12 cellular contexts compared by ENCODE assay signal in genomic region chr12:638948-639557, GRCh38. TPM values are rescaled to one million over a fixed set of nuclear protein-coding genes. Genes with fewer than 3 reads are reported as not detected.
A peak's percentile ranks its signal among the peaks of the same experiment; 100 is the strongest.
DNase-seq lines count a peak whose midpoint lies in the region; ATAC-seq and TF ChIP-seq lines count a peak whose summit lies in the region.
"Had no signal": no experiment of that assay in that cellular context is flagged by ENCODE, and none has a peak within 500 bp of the region (broad histone marks: within the 10 kb centered on the region; RNA-seq: fewer than 3 reads in every experiment).

No MANE protein-coding gene starts in this region.

- H2AFZ ChIP-seq in MM.1S (ENCODE audit: low read length): no peak overlapping the region

- H3K9me3 Mint-ChIP-seq in CD8-positive, alpha-beta T cell: no peaks in the 10 kb centered on the region
- H3K9me3 Mint-ChIP-seq in activated B cell treated with CpG ODN at 0.5 μM for 24 hours: no peaks in the 10 kb centered on the region
- no peaks in the 10 kb centered on the region for H3K9me3 Mint-ChIP-seq in memory B cell

- TF ChIP-seq CTCF in CD8-positive, alpha-beta T cell (IDR thresholded peaks at IDR 0.05): no peak
- no peak for TF ChIP-seq CTCF in activated B cell treated with CpG ODN at 0.5 μM for 24 hours (IDR thresholded peaks at IDR 0.05)
- TF ChIP-seq CTCF in MM.1S (IDR thresholded peaks at IDR 0.05; ENCODE audit: low read length): no peak
- TF ChIP-seq CTCF in GM10248 (IDR thresholded peaks at IDR 0.05; ENCODE audit: control extremely low read depth, extremely low read depth, low read depth, missing control alignments): no peak

- H4K20me1 ChIP-seq in MM.1S (ENCODE audit: insufficient read depth, low read length): no peaks in the 10 kb centered on the region

- peak overlapping the region; percentile 24 for H3K27ac ChIP-seq in CD8-positive, alpha-beta T cell (ENCODE audit: low read depth, low read length)
- no peak overlapping the region for H3K27ac ChIP-seq in MM.1S (ENCODE audit: low read length)
- H3K27ac ChIP-seq: tibial artery had no signal

- POLR2A ChIA-PET in CD8-positive, alpha-beta T cell (lab: Charles Lee): no interaction called here
- POLR2A ChIA-PET in activated B cell treated with CpG ODN at 0.5 μM for 24 hours (lab: Charles Lee) (interaction anchor here (0.5 to 1.0 kb wide), 2 partner anchors 20 to 175 kb away, joined by 3 to 4 read pairs; no protein-coding TSS in a partner anchor), GM10248 (lab: Yijun Ruan, JAX) (interaction anchor here (0.6 kb wide), 1 partner anchor 39 kb away, joined by 5 read pairs; no protein-coding TSS in a partner anchor)

- H3K4me2 ChIP-seq in MM.1S (ENCODE audit: low read depth, low read length): no peak overlapping the region

- no peaks in the 10 kb centered on the region for H3K9me3 ChIP-seq in CD8-positive, alpha-beta T cell (ENCODE audit: low read length)
- no peaks in the 10 kb centered on the region for H3K9me3 ChIP-seq in MM.1S (replicated peaks; ENCODE audit: insufficient read depth, low read length)
- no peaks in the 10 kb centered on the region for H3K9me3 ChIP-seq in HAP-1
- H3K9me3 ChIP-seq: tibial artery had no signal

- in situ Hi-C loops in HAP-1 (cut with MboI; ENCODE audit: low sequenced_read_pairs): no loop called here

- H3K27ac Mint-ChIP-seq in CD8-positive, alpha-beta T cell: peak overlapping the region; percentile 86
- peak overlapping the region; percentile 82 for H3K27ac Mint-ChIP-seq in activated B cell treated with CpG ODN at 0.5 μM for 24 hours
- peak overlapping the region; percentile 91 for H3K27ac Mint-ChIP-seq in memory B cell

- no peak overlapping the region for H3K4me3 ChIP-seq in CD8-positive, alpha-beta T cell (ENCODE audit: low read depth, low read length)
- H3K4me3 ChIP-seq in MM.1S (ENCODE audit: low read length) (no peak overlapping the region), HAP-1 (no peak overlapping the region)
- H3K4me3 ChIP-seq: tibial artery had no signal

- peaks cover 6% of the 10 kb centered on the region for H3F3A ChIP-seq in MM.1S (ENCODE audit: insufficient read depth, low read length)

- H3K27me3 Mint-ChIP-seq in CD8-positive, alpha-beta T cell (ENCODE audit: low read depth): no peaks in the 10 kb centered on the region
- H3K27me3 Mint-ChIP-seq in activated B cell treated with CpG ODN at 0.5 μM for 24 hours: no peaks in the 10 kb centered on the region
- no peaks in the 10 kb centered on the region for H3K27me3 Mint-ChIP-seq in memory B cell

- H3K36me3 ChIP-seq in CD8-positive, alpha-beta T cell (ENCODE audit: insufficient read depth, low read length): no peaks in the 10 kb centered on the region
- H3K36me3 ChIP-seq in MM.1S (replicated peaks; ENCODE audit: insufficient read depth, low read length) (no peaks in the 10 kb centered on the region), HAP-1 (replicated peaks) (no peaks in the 10 kb centered on the region)
- H3K36me3 ChIP-seq: tibial artery had no signal

- no peaks in the 10 kb centered on the region for H3K27me3 ChIP-seq in CD8-positive, alpha-beta T cell (ENCODE audit: insufficient read depth, low read length)
- H3K27me3 ChIP-seq in MM.1S (replicated peaks; ENCODE audit: insufficient read depth, low read length) (no peaks in the 10 kb centered on the region), HAP-1 (ENCODE audit: low read depth) (no peaks in the 10 kb centered on the region)
- H3K27me3 ChIP-seq: tibial artery had no signal

- H3K9me2 ChIP-seq in MM.1S (replicated peaks; ENCODE audit: insufficient read depth, low read length): no peaks in the 10 kb centered on the region

- H3K9ac ChIP-seq in MM.1S (ENCODE audit: low read length): no peak overlapping the region

- no peak overlapping the region for H3K4me3 Mint-ChIP-seq in CD8-positive, alpha-beta T cell
- H3K4me3 Mint-ChIP-seq in activated B cell treated with CpG ODN at 0.5 μM for 24 hours: no peak overlapping the region
- no peak overlapping the region for H3K4me3 Mint-ChIP-seq in memory B cell

- H3K79me2 ChIP-seq in MM.1S (ENCODE audit: low read length): no peaks in the 10 kb centered on the region

- ATAC-seq in CD8-positive, alpha-beta T cell: peak; percentile 8
- ATAC-seq in activated B cell treated with CpG ODN at 0.5 μM for 24 hours (ENCODE audit: low read depth) (no peak), memory B cell (ENCODE audit: low read depth) (peak; percentile 21)

- H3K4me1 ChIP-seq in CD8-positive, alpha-beta T cell (ENCODE audit: insufficient read depth, low read length): peaks cover 33% of the 10 kb centered on the region
- peaks cover 6% of the 10 kb centered on the region; the same call in 1 of the 2 replicates for H3K4me1 ChIP-seq in MM.1S (ENCODE audit: low read length)
- H3K4me1 ChIP-seq in HAP-1: peaks cover 12% of the 10 kb centered on the region

- peaks cover 45% of the 10 kb centered on the region for H3K4me1 Mint-ChIP-seq in CD8-positive, alpha-beta T cell (ENCODE audit: low read depth)
- H3K4me1 Mint-ChIP-seq in activated B cell treated with CpG ODN at 0.5 μM for 24 hours: peaks cover 53% of the 10 kb centered on the region
- peaks cover 37% of the 10 kb centered on the region for H3K4me1 Mint-ChIP-seq in memory B cell

- peak; percentile 55 to 65 for DNase-seq in AML-193 (lab: John Stamatoyannopoulos, UW)
- DNase-seq in CD8-positive, alpha-beta T cell: no peak
- DNase-seq in activated B cell treated with CpG ODN at 0.5 μM for 24 hours: no peak
- DNase-seq in memory B cell (ENCODE audit: low spot score in 2 of 2): no peak
- DNase-seq in MM.1S: no peak
- DNase-seq in DMS 273 (lab: John Stamatoyannopoulos, UW; ENCODE audit: unreplicated experiment): no peak
- DNase-seq in GM10248 (ENCODE audit: extremely low spot score): no peak
- no peak for DNase-seq in HAP-1 (ENCODE audit: low spot score in 2 of 2)
- DNase-seq: DMS 273 treated with DMSO at 0.1 percent for 48 hours, NCI-H1417, posterior cingulate gyrus, tibial artery had no signal

- intact Hi-C loops in CD8-positive, alpha-beta T cell (cut with DNase I, micrococcal nuclease): no loop called here
- intact Hi-C loops in activated B cell treated with CpG ODN at 0.5 μM for 24 hours (cut with micrococcal nuclease): no loop called here

- H3K36me3 Mint-ChIP-seq in CD8-positive, alpha-beta T cell: no peaks in the 10 kb centered on the region
- H3K36me3 Mint-ChIP-seq in activated B cell treated with CpG ODN at 0.5 μM for 24 hours (ENCODE audit: low read depth): no peaks in the 10 kb centered on the region
- H3K36me3 Mint-ChIP-seq in memory B cell: no peaks in the 10 kb centered on the region

- CTCF ChIA-PET in CD8-positive, alpha-beta T cell (lab: Charles Lee): no interaction called here
- CTCF ChIA-PET in activated B cell treated with CpG ODN at 0.5 μM for 24 hours (lab: Charles Lee) (interaction anchor here (1.4 kb wide), 1 partner anchor 112 kb away, joined by 4 read pairs; no protein-coding TSS in a partner anchor), GM10248 (lab: Yijun Ruan, JAX) (interaction anchor here (0.6 to 1.5 kb wide), 5 partner anchors 28 to 177 kb away, joined by 3 read pairs; no protein-coding TSS in a partner anchor)

RNA-seq across cellular contexts. Expression of gene NINJ2, which starts 24.2 kb away (rescaled TPM):
- 1 to 10 TPM; 1.2 to 1.6 TPM for total RNA-seq in CD8-positive, alpha-beta T cell
- total RNA-seq in activated B cell treated with CpG ODN at 0.5 μM for 24 hours: 3.0 and 3.6 TPM in 2 replicates

Comparison
In these comparisons a context has a peak if more than half of its experiments do, and no peak if none do; other contexts are left out.
1. DNase-seq: peak in AML-193 (2 of 2); none in CD8-positive, alpha-beta T cell (0 of 7), activated B cell treated with CpG ODN at 0.5 μM for 24 hours (single experiment), memory B cell (0 of 2), MM.1S (single experiment), DMS 273 (single experiment), GM10248 (single experiment) and HAP-1 (0 of 2).
2. Peak in every context shown above with its lines, with median percentiles within 50 percentile points of each other: H3K27ac Mint-ChIP-seq.